Comparison of ENCODE assay signal across 8 cellular contexts in the genomic region with DNA sequence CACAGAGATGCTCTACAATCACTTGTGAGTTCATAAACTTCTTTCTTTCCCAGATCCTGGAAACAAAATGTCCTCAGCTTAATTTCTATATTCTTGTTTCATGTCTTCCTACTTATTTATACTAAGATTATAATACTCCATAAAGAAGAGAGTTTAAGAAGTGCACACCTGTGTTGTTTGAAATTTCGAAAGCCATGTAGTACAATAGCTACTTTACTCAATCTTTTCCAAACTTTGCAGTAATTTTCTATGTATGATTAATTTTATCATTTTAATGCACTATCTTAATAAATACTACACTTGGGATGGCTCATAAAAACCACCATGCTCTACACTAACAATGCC. TPM values are rescaled to one million over a fixed set of nuclear protein-coding genes. Genes with fewer than 3 reads are reported as not detected.
DNase-seq lines count a peak whose midpoint lies in the region; FAIRE-seq and TF ChIP-seq lines count a peak whose summit lies in the region.

No MANE protein-coding gene starts in this region.

- H3K36me3 ChIP-seq in neural progenitor cell = no peaks in the 10 kb centered on the region
- no peaks in the 10 kb centered on the region for H3K36me3 ChIP-seq in prostate gland

- H3K4me1 ChIP-seq in neural progenitor cell = no peaks in the 10 kb centered on the region
- peaks cover 2% of the 10 kb centered on the region for H3K4me1 ChIP-seq in prostate gland (replicated peaks)

- peak overlapping the region; percentile 87 for H3K27ac Mint-ChIP-seq in Calu3 (ENCODE audit: unreplicated experiment)
- H3K27ac Mint-ChIP-seq in IgD-negative memory B cell = peak overlapping the region; percentile 64 to 94 (median 77)
- no peak overlapping the region for H3K27ac Mint-ChIP-seq in chondrocyte (ENCODE audit: unreplicated experiment)
- peak overlapping the region; percentile 84 for H3K27ac Mint-ChIP-seq in neural progenitor cell

- no TSS peak for BruUV-seq in Calu3 (replicated peaks; lab: Mats Ljungman, UMichigan)

- intact Hi-C loops in Calu3 (cut with micrococcal nuclease; ENCODE audit: unreplicated experiment) = no loop called here
- intact Hi-C loops in prostate gland (cut with DNase I) = no loop called here

- H3K9me3 Mint-ChIP-seq in Calu3 (ENCODE audit: low read depth, unreplicated experiment) (no peaks in the 10 kb centered on the region), IgD-negative memory B cell (no peaks in the 10 kb centered on the region), chondrocyte (ENCODE audit: low read depth) (no peaks in the 10 kb centered on the region), neural progenitor cell (peaks cover 4% of the 10 kb centered on the region)

- CTCF ChIA-PET in Calu3 (lab: Charles Lee) = no interaction called here

- no peak for TF ChIP-seq CTCF in Calu3 (IDR thresholded peaks at IDR 0.05; ENCODE audit: unreplicated experiment)
- no peak for TF ChIP-seq CTCF in chondrocyte (IDR thresholded peaks at IDR 0.05)
- no peak for TF ChIP-seq CTCF in neural progenitor cell (IDR thresholded peaks at IDR 0.05)
- TF ChIP-seq CTCF in prostate gland (IDR thresholded peaks at IDR 0.05) = peak in 1 of 4 experiments; percentile 4

- H3K9me3 ChIP-seq in neural progenitor cell (ENCODE audit: low read depth) = no peaks in the 10 kb centered on the region
- H3K9me3 ChIP-seq in prostate gland = no peaks in the 10 kb centered on the region

- peaks cover 40% of the 10 kb centered on the region for H3K79me2 ChIP-seq in neural progenitor cell (ENCODE audit: low read depth)

- no peak for FAIRE-seq in urothelium cell line (lab: Jason Lieb, UNC)

- H3K4me3 Mint-ChIP-seq in Calu3 (ENCODE audit: low read depth, unreplicated experiment) (peak overlapping the region; percentile 92), IgD-negative memory B cell (peak overlapping the region; percentile 88 to 100 (median 96)), chondrocyte (ENCODE audit: unreplicated experiment) (peak overlapping the region; percentile 83), neural progenitor cell (peak overlapping the region; percentile 98)

- peaks cover 9% of the 10 kb centered on the region for H3F3A ChIP-seq in neural progenitor cell (ENCODE audit: low read depth)

- H3K27me3 Mint-ChIP-seq in Calu3 (ENCODE audit: unreplicated experiment) (no peaks in the 10 kb centered on the region), IgD-negative memory B cell (no peaks in the 10 kb centered on the region), chondrocyte (ENCODE audit: low read depth) (no peaks in the 10 kb centered on the region), neural progenitor cell (ENCODE audit: insufficient read depth, low read depth) (no peaks in the 10 kb centered on the region)

- H2AFZ ChIP-seq in neural progenitor cell (replicated peaks) = no peak overlapping the region

- no peak overlapping the region for H3K4me2 ChIP-seq in neural progenitor cell

- WGBS in prostate gland = 88% methylated on average over 1 of the region's 1 CpG

- H4K20me1 ChIP-seq in neural progenitor cell (ENCODE audit: low read depth) = no peaks in the 10 kb centered on the region

- H3K27me3 ChIP-seq in neural progenitor cell (no peaks in the 10 kb centered on the region), prostate gland (replicated peaks; ENCODE audit: insufficient read depth) (no peaks in the 10 kb centered on the region)

- TF ChIP-seq POLR2A in prostate gland (IDR thresholded peaks at IDR 0.05) = no peak

- H3K4me3 ChIP-seq in neural progenitor cell (peak overlapping the region; percentile 74), prostate gland (peak overlapping the region in 1 of 2 donors; percentile 62)

- H3K27ac ChIP-seq in neural progenitor cell (no peak overlapping the region), prostate gland (no peak overlapping the region)

- H3K36me3 Mint-ChIP-seq in Calu3 (ENCODE audit: insufficient read depth, unreplicated experiment) (peaks cover 15% of the 10 kb centered on the region), IgD-negative memory B cell (peaks cover 3% of the 10 kb centered on the region), chondrocyte (ENCODE audit: low read depth) (peaks cover 3% of the 10 kb centered on the region), neural progenitor cell (peaks cover 3% of the 10 kb centered on the region)

- peaks cover 17% of the 10 kb centered on the region for H3K4me1 Mint-ChIP-seq in Calu3 (ENCODE audit: low read depth, unreplicated experiment)
- H3K4me1 Mint-ChIP-seq in IgD-negative memory B cell = peaks cover 17 to 19% (median 18%) of the 10 kb centered on the region in 3 donors
- H3K4me1 Mint-ChIP-seq in chondrocyte (ENCODE audit: low read depth) = peaks cover 29% of the 10 kb centered on the region
- H3K4me1 Mint-ChIP-seq in neural progenitor cell = peaks cover 14% of the 10 kb centered on the region

- H3K9ac ChIP-seq in neural progenitor cell = no peak overlapping the region

- DNase-seq in Calu3 = no peak
- DNase-seq in chondrocyte (ENCODE audit: low spot score) = no peak
- no peak for DNase-seq in neural progenitor cell (ENCODE audit: low spot score)
- DNase-seq in urothelium cell line (ENCODE audit: low spot score) = no peak
- DNase-seq in GM03348 (ENCODE audit: low spot score) = no peak
- DNase-seq in NCI-H2171 (lab: John Stamatoyannopoulos, UW) = no peak
- no peak for DNase-seq in prostate gland (ENCODE audit: low spot score)

RNA-seq across cellular contexts. Expression of a gene that starts 0.3 kb away (rescaled TPM):
- total RNA-seq in Calu3 (2022) = 20.6 and 28.2 TPM in 2 replicates
- polyA plus RNA-seq in IgD-negative memory B cell = 24.1 TPM
- 16.3 to 29.5 TPM (median 17.3 TPM) in 3 replicates for total RNA-seq in chondrocyte
- total RNA-seq in neural progenitor cell (ENCODE audit: low replicate concordance) = 15.1 and 15.3 TPM in 2 replicates
- 10 to 100 TPM; 11.1 to 18.5 TPM for total RNA-seq in prostate gland

RNA-seq across cellular contexts. Expression of a gene that starts 27.0 kb away (rescaled TPM):
- total RNA-seq in Calu3 (2022) = 37.3 and 39.0 TPM in 2 replicates
- 17.6 TPM for polyA plus RNA-seq in IgD-negative memory B cell
- 32.6 to 41.2 TPM (median 34.7 TPM) in 3 replicates for total RNA-seq in chondrocyte
- total RNA-seq in neural progenitor cell (ENCODE audit: low replicate concordance) = 218 and 279 TPM in 2 replicates
- 10 to 100 TPM; 34.6 to 47.8 TPM for total RNA-seq in prostate gland

RNA-seq across cellular contexts. Expression of a gene that starts 37.4 kb away (rescaled TPM):
- total RNA-seq in Calu3 (2022) = 28.6 and 30.5 TPM in 2 replicates
- polyA plus RNA-seq in IgD-negative memory B cell = 10.1 TPM
- 16.2 to 27.3 TPM (median 19.4 TPM) in 3 replicates for total RNA-seq in chondrocyte
- total RNA-seq in neural progenitor cell (ENCODE audit: low replicate concordance) = 33.2 and 47.2 TPM in 2 replicates
- total RNA-seq in prostate gland = 10 to 100 TPM; 10.7 to 23.1 TPM
